ENCODE assay signal across 20 cellular contexts in genomic region chr3:184864012-184864411, GRCh38.
"Had no signal": no experiment of that assay in that cellular context is flagged by ENCODE, and none has a peak within 500 bp of the region (broad histone marks: within the 10 kb centered on the region; RNA-seq: fewer than 3 reads in every experiment).

No MANE protein-coding gene starts in this region.

- H3K27ac Mint-ChIP-seq: activated CD4-positive, alpha-beta T cell treated with anti-CD3 and anti-CD28 coated beads for 36 hours; activated CD8-positive, alpha-beta T cell treated with anti-CD3 and anti-CD28 coated beads, Interleukin-2, amount 10 ng/mL, durations not matched to agents 7 days and 5 days; T-cell had no signal

- DNase-seq: activated CD4-positive, alpha-beta T cell treated with anti-CD3 and anti-CD28 coated beads for 36 hours; activated CD8-positive, alpha-beta memory T cell treated with anti-CD3 and anti-CD28 coated beads, Interleukin-2, amount 50 U/mL, for 48 hours; activated CD8-positive, alpha-beta T cell treated with anti-CD3 and anti-CD28 coated beads, Interleukin-2, amount 10 ng/mL, durations not matched to agents 7 days and 5 days; activated naive CD4-positive, alpha-beta T cell treated with anti-CD3 and anti-CD28 coated beads, Interleukin-2, amount 50 U/mL, for 16 hours; activated T-cell treated with anti-CD3 and anti-CD28 coated beads, Interleukin-2, amount 50 U/mL, for 1 hour; aorta; KG1; NCI-H1048; NCI-H146; NCI-H187 treated with DMSO at 0.1 percent for 48 hours; NCI-H2081 treated with DMSO at 0.1 percent for 48 hours; NCI-H446; NCI-H524; SIG-M5; T-cell; T-helper 2 cell; T1000 had no signal

- ATAC-seq: activated CD4-positive, alpha-beta T cell treated with anti-CD3 and anti-CD28 coated beads for 36 hours; activated CD8-positive, alpha-beta T cell treated with anti-CD3 and anti-CD28 coated beads, Interleukin-2, amount 10 ng/mL, durations not matched to agents 7 days and 5 days; T-cell had no signal

- H3K4me1 ChIP-seq: breast epithelium had no signal

- H3K4me3 Mint-ChIP-seq: activated CD4-positive, alpha-beta T cell treated with anti-CD3 and anti-CD28 coated beads for 36 hours; activated CD8-positive, alpha-beta T cell treated with anti-CD3 and anti-CD28 coated beads, Interleukin-2, amount 10 ng/mL, durations not matched to agents 7 days and 5 days; T-cell had no signal

- H3K27me3 Mint-ChIP-seq: activated CD4-positive, alpha-beta T cell treated with anti-CD3 and anti-CD28 coated beads for 36 hours; T-cell had no signal

- H3K4me3 ChIP-seq: breast epithelium had no signal

- H3K9me3 Mint-ChIP-seq: T-cell had no signal

- H3K4me1 Mint-ChIP-seq: activated CD4-positive, alpha-beta T cell treated with anti-CD3 and anti-CD28 coated beads for 36 hours; T-cell had no signal

- H3K9me3 ChIP-seq: breast epithelium had no signal

- FAIRE-seq: RCC 7860 had no signal

- H3K36me3 ChIP-seq: breast epithelium had no signal

- H3K27ac ChIP-seq: breast epithelium, VCaP had no signal

- H3K27me3 ChIP-seq: breast epithelium had no signal
